15 cellular contexts compared by ENCODE assay signal in genomic region chr2:119246884-119247843, GRCh38. TPM values are rescaled to one million over a fixed set of nuclear protein-coding genes. Genes with fewer than 3 reads are reported as not detected.
DNase-seq lines count a peak whose midpoint lies in the region; ATAC-seq, FAIRE-seq and TF ChIP-seq lines count a peak whose summit lies in the region.
"Had no signal": no experiment of that assay in that cellular context is flagged by ENCODE, and none has a peak within 500 bp of the region (broad histone marks: within the 10 kb centered on the region; RNA-seq: fewer than 3 reads in every experiment).

No MANE protein-coding gene starts in this region.

- no peak overlapping the region for H2AK5ac ChIP-seq in H9 (ENCODE audit: insufficient read length, low read length)

- no peaks in the 10 kb centered on the region for H3K23me2 ChIP-seq in H9 (ENCODE audit: insufficient read length, low read depth, low read length, poor library complexity, severe bottlenecking)

- POLR2A ChIA-PET in PC-3 (lab: Charles Lee; ENCODE audit: unreplicated experiment): no interaction called here

- H3K4me1 ChIP-seq in H9 (ENCODE audit: insufficient read depth, low read length) (no peaks in the 10 kb centered on the region), kidney (ENCODE audit: control insufficient read depth in 1 of 2, insufficient read depth in 1 of 2, low read depth in 1 of 2, low read length in 2 of 2) (no peaks in the 10 kb centered on the region), spleen (no peaks in the 10 kb centered on the region), PC-3 (ENCODE audit: insufficient read depth, low read length) (peaks cover 10% of the 10 kb centered on the region)
- H3K4me1 ChIP-seq in effector memory CD4-positive, alpha-beta T cell (ENCODE audit: control insufficient read depth, insufficient read depth, low read length, poor library complexity, severe bottlenecking): no peaks in the 10 kb centered on the region

- H3K27ac ChIP-seq in H9 (ENCODE audit: insufficient read length, low read depth, low read length) (no peak overlapping the region), WERI-Rb-1 (no peak overlapping the region), kidney (ENCODE audit: low read depth in 2 of 2, low read length in 2 of 2) (no peak overlapping the region), spleen (no peak overlapping the region), PC-3 (ENCODE audit: low read length) (no peak overlapping the region)
- no peak overlapping the region for H3K27ac ChIP-seq in effector memory CD4-positive, alpha-beta T cell (ENCODE audit: insufficient read depth, low read length, poor library complexity, severe bottlenecking)

- H4K20me1 ChIP-seq in H9 (ENCODE audit: control insufficient read depth, insufficient read depth, insufficient read length): no peaks in the 10 kb centered on the region
- no peaks in the 10 kb centered on the region for H4K20me1 ChIP-seq in PC-3 (ENCODE audit: low read length)

- H3K23ac ChIP-seq in H9 (ENCODE audit: insufficient read length, low read depth, low read length): no peak overlapping the region

- H2BK20ac ChIP-seq in H9 (ENCODE audit: low read depth, low read length, poor library complexity, severe bottlenecking): no peak overlapping the region

- FAIRE-seq in kidney (lab: Jason Lieb, UNC): no peak

- ATAC-seq in GM21360 (IDR thresholded peaks at IDR 0.05; ENCODE audit: unreplicated experiment) (no peak), PC-3 (no peak)
- ATAC-seq: Right ventricle myocardium inferior, SK-N-SH treated with all-trans-retinoic acid at 6 μM for 48 hours had no signal

- H2BK12ac ChIP-seq in H9 (ENCODE audit: insufficient read length, low read depth, low read length): no peak overlapping the region

- no peaks in the 10 kb centered on the region for H3F3A ChIP-seq in PC-3 (ENCODE audit: low read length, unreplicated experiment)

- peak; percentile 47 for TF ChIP-seq CTCF in H9 (conservative IDR thresholded peaks at IDR 0.05)
- peak; percentile 64 for TF ChIP-seq CTCF in WERI-Rb-1 (IDR thresholded peaks at IDR 0.05; ENCODE audit: low read depth, low read length)
- no peak for TF ChIP-seq CTCF in kidney (IDR thresholded peaks at IDR 0.05; ENCODE audit: borderline replicate concordance, extremely low read depth, insufficient read depth)
- TF ChIP-seq CTCF in spleen (IDR thresholded peaks at IDR 0.05 in 8 of 11, conservative IDR thresholded peaks at IDR 0.05 in 3 of 11): no peak
- TF ChIP-seq CTCF in PC-3 (conservative IDR thresholded peaks at IDR 0.05; ENCODE audit: low read depth, low read length): no peak

- no peaks in the 10 kb centered on the region for H3K9me3 ChIP-seq in H9 (ENCODE audit: control insufficient read depth, low read depth, low read length)
- H3K9me3 ChIP-seq in WERI-Rb-1 (ENCODE audit: severe bottlenecking): no peaks in the 10 kb centered on the region
- H3K9me3 ChIP-seq in kidney (ENCODE audit: control insufficient read depth in 1 of 2, low read length in 2 of 2): no peaks in the 10 kb centered on the region
- peaks cover 0 to 10% (median 0%) of the 10 kb centered on the region in 8 donors for H3K9me3 ChIP-seq in spleen
- no peaks in the 10 kb centered on the region for H3K9me3 ChIP-seq in effector memory CD4-positive, alpha-beta T cell (ENCODE audit: control insufficient read depth, low read length)
- H3K9me3 ChIP-seq in PC-3 (ENCODE audit: low read length): no peaks in the 10 kb centered on the region

- H3K4me2 ChIP-seq in H9 (ENCODE audit: insufficient read depth, insufficient read length, low read length) (no peak overlapping the region), PC-3 (ENCODE audit: low read length) (no peak overlapping the region)

- H3K4me3 ChIP-seq in WERI-Rb-1 (ENCODE audit: low read depth, low read length) (no peak overlapping the region), kidney (ENCODE audit: low read length in 2 of 2) (no peak overlapping the region), spleen (no peak overlapping the region), PC-3 (ENCODE audit: low read length) (no peak overlapping the region)
- no peak overlapping the region for H3K4me3 ChIP-seq in effector memory CD4-positive, alpha-beta T cell (ENCODE audit: insufficient read depth, low read depth, low read length, poor library complexity, severe bottlenecking)

- CTCF ChIA-PET in PC-3 (lab: Charles Lee): no interaction called here

- no peaks in the 10 kb centered on the region for H3K79me1 ChIP-seq in H9 (ENCODE audit: insufficient read depth, low read depth, low read length, poor library complexity, severe bottlenecking)

- no peak overlapping the region for H3K4me3 Mint-ChIP-seq in H9
- H3K4me3 Mint-ChIP-seq: B cell; CD4-positive, alpha-beta T cell had no signal

- no peak overlapping the region for H3K14ac ChIP-seq in H9 (ENCODE audit: insufficient read depth, low read length)

- WGBS in H9 (ENCODE audit: extremely low coverage, insufficient read length, low lambda C conversion rate): no CpG with 5 or more reads among the region's 24 CpGs
- 82 to 96% (median 90%) methylated on average over 8 to 24 of the region's 24 CpGs for WGBS in spleen, 5 donors

- H2BK120ac ChIP-seq in H9 (ENCODE audit: low read depth, low read length, poor library complexity, severe bottlenecking): no peak overlapping the region

- no peak overlapping the region; a peak in 1 of 7 replicates for H3K27ac Mint-ChIP-seq in H9
- H3K27ac Mint-ChIP-seq: B cell; CD4-positive, alpha-beta T cell had no signal

- no TSS peak for BruUV-seq in PC-3 (replicated peaks; lab: Mats Ljungman, UMichigan)

- intact Hi-C loops in kidney (cut with DNase I): no loop called here
- intact Hi-C loops in spleen (cut with DNase I; ENCODE audit: low total_unique reads): no loop called here
- intact Hi-C loops in PC-3 (cut with micrococcal nuclease): no loop called here

- no peak overlapping the region for H2AFZ ChIP-seq in H9 (ENCODE audit: low read length)
- no peak overlapping the region for H2AFZ ChIP-seq in PC-3 (ENCODE audit: low read length)

- TF ChIP-seq POLR2A in spleen (IDR thresholded peaks at IDR 0.05): no peak

- no peak overlapping the region for H3K18ac ChIP-seq in H9 (ENCODE audit: insufficient read length, low read depth, low read length)

- no peak overlapping the region for H3K56ac ChIP-seq in H9 (ENCODE audit: insufficient read length, low read depth, low read length)

- no peak overlapping the region for H3T11ph ChIP-seq in H9 (ENCODE audit: low read length)

- no peak overlapping the region for H3K4ac ChIP-seq in H9 (ENCODE audit: low read depth, low read length)

- H3K9me2 ChIP-seq in PC-3 (replicated peaks; ENCODE audit: low read length): no peaks in the 10 kb centered on the region

- H3K9ac ChIP-seq in H9 (ENCODE audit: extremely low read depth, insufficient read length, low read length): no peak overlapping the region
- no peak overlapping the region for H3K9ac ChIP-seq in kidney (ENCODE audit: low read length in 2 of 2)
- no peak overlapping the region for H3K9ac ChIP-seq in PC-3 (ENCODE audit: low read length)

- no peak overlapping the region for H2BK15ac ChIP-seq in H9 (ENCODE audit: low read depth, low read length)

- no peaks in the 10 kb centered on the region for H3K27me3 Mint-ChIP-seq in H9 (ENCODE audit: low read depth)
- H3K27me3 Mint-ChIP-seq: B cell; CD4-positive, alpha-beta T cell had no signal

- H4K91ac ChIP-seq in H9 (ENCODE audit: insufficient read length, low read depth, low read length): no peak overlapping the region

- H4K8ac ChIP-seq in H9 (replicated peaks; ENCODE audit: insufficient read length, low read depth, low read length): no peak overlapping the region

- H3K36me3 Mint-ChIP-seq in H9 (ENCODE audit: insufficient read depth in 1 of 3, low read depth in 3 of 3): peaks cover 23 to 41% (median 38%) of the 10 kb centered on the region in 3 experiments

- H3K4me1 Mint-ChIP-seq in H9: peaks cover 16 to 20% of the 10 kb centered on the region in 2 experiments
- H3K4me1 Mint-ChIP-seq: B cell had no signal

- H3K79me2 ChIP-seq in H9 (ENCODE audit: insufficient read depth, low read length): no peaks in the 10 kb centered on the region
- H3K79me2 ChIP-seq in PC-3 (ENCODE audit: low read length): no peaks in the 10 kb centered on the region

- no peaks in the 10 kb centered on the region; the same call in 1 of the 2 replicates for H3K27me3 ChIP-seq in H9 (ENCODE audit: insufficient read depth, low read length)
- H3K27me3 ChIP-seq in WERI-Rb-1 (ENCODE audit: insufficient read depth, low read depth, severe bottlenecking): no peaks in the 10 kb centered on the region
- H3K27me3 ChIP-seq in spleen (replicated peaks in 1 of 7): no peaks in the 10 kb centered on the region
- H3K27me3 ChIP-seq in effector memory CD4-positive, alpha-beta T cell (replicated peaks; ENCODE audit: control insufficient read depth, insufficient read depth, low read length, poor library complexity, severe bottlenecking): no peaks in the 10 kb centered on the region
- no peaks in the 10 kb centered on the region for H3K27me3 ChIP-seq in PC-3 (ENCODE audit: low read length)

- DNase-seq in H9: no peak
- DNase-seq in WERI-Rb-1: peak; percentile 52
- DNase-seq in kidney: peak; percentile 39
- DNase-seq in spleen: peak; percentile 70
- DNase-seq in effector memory CD4-positive, alpha-beta T cell: no peak
- no peak for DNase-seq in activated CD4-positive, CD25-positive, alpha-beta regulatory T cell treated with anti-CD3 and anti-CD28 coated beads, Interleukin-2, amount 50 U/mL, for 72 hours
- no peak for DNase-seq in PC-3
- DNase-seq: ACHN, NCI-H2107, NCI-H345 had no signal

- H2BK5ac ChIP-seq in H9 (ENCODE audit: insufficient read length, low read length): no peak overlapping the region

- H3K9me3 Mint-ChIP-seq in H9: no peaks in the 10 kb centered on the region; a peak in 1 of 5 replicates
- H3K9me3 Mint-ChIP-seq: CD4-positive, alpha-beta T cell had no signal

- no peak overlapping the region for H4K5ac ChIP-seq in H9 (ENCODE audit: insufficient read length, low read depth, low read length)

- H3K36me3 ChIP-seq in WERI-Rb-1: peaks cover 16% of the 10 kb centered on the region
- H3K36me3 ChIP-seq in kidney (ENCODE audit: control insufficient read depth in 1 of 2, insufficient read depth in 2 of 2, low read length in 2 of 2): no peaks in the 10 kb centered on the region
- peaks cover 0 to 38% (median 0%) of the 10 kb centered on the region in 6 donors for H3K36me3 ChIP-seq in spleen
- no peaks in the 10 kb centered on the region for H3K36me3 ChIP-seq in effector memory CD4-positive, alpha-beta T cell (ENCODE audit: control insufficient read depth, insufficient read depth, low read length)
- H3K36me3 ChIP-seq in PC-3 (ENCODE audit: low read depth, low read length): 0 out of 2 replicates have a peak, but pooled peaks cover 5% of the 10 kb centered on the region

RNA-seq across cellular contexts. Expression of gene STEAP3, which starts 23.5 kb away (rescaled TPM):
- total RNA-seq in H9 (2021) (15.4 and 15.9 TPM in 2 replicates), kidney (25.4 TPM), spleen (1 to 10 TPM in 5 of 7 donors, under 1 TPM in 2; 0.68 to 3.6 (median 2.2) TPM), PC-3 (2014; rRNA removed) (24.6 and 27.3 TPM in 2 replicates)
- polyA plus RNA-seq in kidney (ENCODE audit: insufficient read depth, low read depth, low replicate concordance) (6.7 TPM), spleen (1 to 10 TPM in 1 of 3 donors, under 1 TPM in 2; 0.26 to 1.0 (median 0.50) TPM)
- total RNA-seq: CD4-positive, alpha-beta T cell had no signal

Comparison
In these comparisons a context has a peak if more than half of its experiments do, and no peak if none do; other contexts are left out.
1. DNase-seq: peak in WERI-Rb-1 (single experiment), kidney (single experiment) and spleen (single experiment); none in H9 (single experiment), effector memory CD4-positive, alpha-beta T cell (0 of 3), activated CD4-positive, CD25-positive, alpha-beta regulatory T cell treated with anti-CD3 and anti-CD28 coated beads, Interleukin-2, amount 50 U/mL, for 72 hours (single experiment) and PC-3 (single experiment).
2. CTCF ChIP-seq: peak in H9 (single experiment) and WERI-Rb-1 (single experiment); none in kidney (single experiment), spleen (0 of 11) and PC-3 (single experiment).